ENCODE assay signal across 8 cellular contexts in the genomic region with DNA sequence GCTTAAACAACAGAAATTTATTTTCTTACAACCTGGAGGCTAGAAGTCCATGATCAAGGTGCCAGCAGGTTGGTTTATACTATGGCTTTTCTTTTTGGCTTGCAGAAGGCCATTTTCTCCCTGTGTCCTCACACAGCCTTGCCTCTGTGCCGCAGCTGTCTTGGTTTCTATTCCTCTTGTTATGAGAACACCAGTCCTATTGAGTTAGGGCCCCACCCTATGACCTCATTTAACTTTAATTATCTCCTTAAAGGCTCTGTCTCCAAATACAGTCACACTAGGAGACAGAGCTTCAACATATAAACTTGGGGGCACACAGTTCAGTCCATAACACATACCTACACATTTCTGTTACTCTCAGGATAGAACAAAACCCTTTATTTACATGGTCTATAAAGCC. TPM values are rescaled to one million over a fixed set of nuclear protein-coding genes. Genes with fewer than 3 reads are reported as not detected.
DNase-seq lines count a peak whose midpoint lies in the region; ATAC-seq and TF ChIP-seq lines count a peak whose summit lies in the region.

No MANE protein-coding gene starts in this region.

- DNase-seq in CD14-positive monocyte (ENCODE audit: low spot score) = peak; percentile 68
- peak in 3 of 5 donors; percentile 21 to 68 (median 57) for DNase-seq in heart left ventricle
- DNase-seq in T-helper 9 cell = no peak
- no peak for DNase-seq in NCI-H128 (lab: John Stamatoyannopoulos, UW; ENCODE audit: unreplicated experiment)
- no peak for DNase-seq in NCI-H2196 (lab: John Stamatoyannopoulos, UW; ENCODE audit: unreplicated experiment)
- DNase-seq in SKM-1 (lab: John Stamatoyannopoulos, UW; ENCODE audit: unreplicated experiment) = no peak

- H3K27ac ChIP-seq in heart left ventricle = peak overlapping the region; percentile 6 to 77 (median 54)

- H3K27me3 Mint-ChIP-seq in CD14-positive monocyte (ENCODE audit: low read depth in 3 of 3) = peaks cover 0 to 2% (median 0%) of the 10 kb centered on the region in 3 donors

- H3K27ac Mint-ChIP-seq in CD14-positive monocyte = peak overlapping the region; percentile 88 to 100 (median 98)

- peak in 1 of 2 donors; percentile 23 for TF ChIP-seq POLR2A in heart left ventricle (IDR thresholded peaks at IDR 0.05)

- 51 to 58% (median 53%) methylated on average over 1 of the region's 1 CpG for WGBS in heart left ventricle, 4 donors

- TF ChIP-seq CTCF in CD14-positive monocyte (IDR thresholded peaks at IDR 0.05) (no peak), heart left ventricle (IDR thresholded peaks at IDR 0.05) (no peak)

- no peak overlapping the region for H3K4me3 ChIP-seq in heart left ventricle

- intact Hi-C loops in CD14-positive monocyte (cut with micrococcal nuclease) (loop anchor here in 1 of 2 donors (10.0 kb wide), 1 partner anchor 75 kb away; a partner anchor contains a TSS), heart left ventricle (cut with DNase I) (no loop called here)

- H3K9me3 ChIP-seq in heart left ventricle = no peaks in the 10 kb centered on the region

- peak; percentile 49 for ATAC-seq in GM21381 (IDR thresholded peaks at IDR 0.05; ENCODE audit: unreplicated experiment)
- peak; percentile 53 for ATAC-seq in HG03460 (IDR thresholded peaks at IDR 0.05; ENCODE audit: unreplicated experiment)
- peak; percentile 55 to 85 (median 78) for ATAC-seq in heart left ventricle

- H3K36me3 ChIP-seq in heart left ventricle = no peaks in the 10 kb centered on the region

- H3K9me3 Mint-ChIP-seq in CD14-positive monocyte = peaks cover 0 to 4% (median 0%) of the 10 kb centered on the region in 7 donors

- H3K27me3 ChIP-seq in heart left ventricle = no peaks in the 10 kb centered on the region

- H3K36me3 Mint-ChIP-seq in CD14-positive monocyte = peaks cover 5 to 10% of the 10 kb centered on the region in 2 donors

- peak overlapping the region; percentile 31 to 78 for H3K4me3 Mint-ChIP-seq in CD14-positive monocyte

- peaks cover 0 to 62% (median 10%) of the 10 kb centered on the region in 12 donors for H3K4me1 ChIP-seq in heart left ventricle

- peaks cover 92% of the 10 kb centered on the region for H3K4me1 Mint-ChIP-seq in CD14-positive monocyte

RNA-seq across cellular contexts. Expression of a gene that starts 17.3 kb away (rescaled TPM):
- 10 to 100 TPM; 43.3 to 66.3 TPM for polyA plus RNA-seq in CD14-positive monocyte
- 100 to 1,000 TPM; 105 to 429 (median 169) TPM for total RNA-seq in heart left ventricle
- polyA plus RNA-seq in heart left ventricle = 100 to 1,000 TPM; 136 to 238 TPM

Comparison
In these comparisons a context has a peak if more than half of its experiments do, and no peak if none do; other contexts are left out.
1. DNase-seq: peak in CD14-positive monocyte (single experiment) and heart left ventricle (3 of 5); none in T-helper 9 cell (single experiment), NCI-H128 (single experiment), NCI-H2196 (single experiment) and SKM-1 (single experiment).
2. Peak in every context shown above with its lines, with median percentiles within 50 percentile points of each other: ATAC-seq.